Comparison of ENCODE assay signal across 1 cellular context in genomic region chr7:105096306-105096705, GRCh38.
TF ChIP-seq lines count a peak whose summit lies in the region.

No MANE protein-coding gene starts in this region.

TF ChIP-seq in WTC11, 78 proteins besides CTCF, POLR2A, EP300 and RAD21 (continued from another document):
- no peak for TF ChIP-seq PRDM15 (CRISPR knock-in tag; IDR thresholded peaks at IDR 0.05)
